8 cellular contexts compared by ENCODE assay signal in the genomic region with DNA sequence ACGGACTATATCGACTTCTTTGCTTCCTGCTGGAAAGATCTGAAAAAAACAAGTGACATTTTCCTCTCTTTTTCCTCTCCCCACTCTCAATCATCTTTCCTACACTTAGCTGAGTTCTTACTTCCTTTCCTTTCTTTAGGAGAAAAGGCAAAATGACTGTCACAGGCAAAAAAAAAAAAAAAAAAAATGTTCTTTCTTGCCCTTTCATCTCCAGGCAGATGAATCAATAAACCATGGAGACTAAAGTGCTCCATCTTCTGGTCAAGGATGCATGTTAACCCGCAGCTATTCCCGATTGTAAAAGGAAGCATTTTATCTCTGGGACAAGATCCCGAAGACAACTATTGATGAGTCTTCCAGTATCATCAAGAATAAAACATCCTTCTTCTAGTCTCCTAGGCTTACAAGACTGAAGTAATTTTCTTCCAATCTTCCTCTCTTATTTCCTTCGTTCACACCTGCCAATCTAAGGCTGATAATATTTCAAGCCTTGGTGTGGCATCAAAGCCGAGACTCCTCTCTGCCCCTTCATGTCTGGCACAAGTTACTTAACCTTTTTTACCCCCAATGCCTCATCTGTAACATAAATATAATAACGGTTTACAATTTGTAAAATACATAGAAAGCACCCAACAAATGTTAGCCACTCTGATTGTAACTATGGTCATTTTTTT.
DNase-seq lines count a peak whose midpoint lies in the region; ATAC-seq and TF ChIP-seq lines count a peak whose summit lies in the region.

No MANE protein-coding gene starts in this region.

- H3K4me3 ChIP-seq in CD8-positive, alpha-beta memory T cell (ENCODE audit: low read length), result no peak overlapping the region
- H3K4me3 ChIP-seq in SK-N-SH (ENCODE audit: low read depth in 2 of 2, low read length in 1 of 2), result no peak overlapping the region
- no peak overlapping the region for H3K4me3 ChIP-seq in fibroblast of villous mesenchyme (ENCODE audit: low read depth, low read length)
- H3K4me3 ChIP-seq in gastrocnemius medialis, result no peak overlapping the region

- no peak overlapping the region for H3K9ac ChIP-seq in SK-N-SH

- peak; percentile 65 for TF ChIP-seq RAD21 in SK-N-SH (IDR thresholded peaks at IDR 0.05; ENCODE audit: low read length)

- no peaks in the 10 kb centered on the region for H3K9me2 ChIP-seq in SK-N-SH

- WGBS in SK-N-SH (ENCODE audit: low lambda C conversion rate), result 48% methylated on average over 8 of the region's 8 CpGs

- H3K9me3 Mint-ChIP-seq in CD8-positive, alpha-beta memory T cell, result no peaks in the 10 kb centered on the region
- H3K9me3 Mint-ChIP-seq in HFFc6, result no peaks in the 10 kb centered on the region

- H3K27me3 Mint-ChIP-seq in CD8-positive, alpha-beta memory T cell, result peaks cover 0 to 1% of the 10 kb centered on the region in 2 donors
- H3K27me3 Mint-ChIP-seq in HFFc6 (ENCODE audit: insufficient read depth), result peaks cover 2% of the 10 kb centered on the region; the same call in 1 of the 2 replicates

- POLR2A ChIA-PET in CD8-positive, alpha-beta memory T cell (lab: Charles Lee), result interaction anchor here (0.6 kb wide), 1 partner anchor 330 kb away, joined by 4 read pairs; no protein-coding TSS in a partner anchor
- POLR2A ChIA-PET in SK-N-SH (lab: Yijun Ruan, JAX), result interaction anchor here (1.6 kb wide), 1 partner anchor 463 kb away, joined by 5 read pairs; a partner anchor contains a TSS

- no peaks in the 10 kb centered on the region for H3K79me2 ChIP-seq in SK-N-SH (ENCODE audit: insufficient read depth)

- TF ChIP-seq CTCF in HFFc6 (IDR thresholded peaks at IDR 0.05) (peak; percentile 79), SK-N-SH (IDR thresholded peaks at IDR 0.05) (peak; percentile 65), fibroblast of villous mesenchyme (IDR thresholded peaks at IDR 0.05; ENCODE audit: insufficient read depth, low read depth, low read length) (peak; percentile 66), gastrocnemius medialis (IDR thresholded peaks at IDR 0.05 in 4 of 5, conservative IDR thresholded peaks at IDR 0.05 in 1 of 5) (peak in 3 of 5 experiments; percentile 10 to 28 (median 24))

- ATAC-seq in gastrocnemius medialis (peak in 1 of 2 donors; percentile 51), HG03432 (IDR thresholded peaks at IDR 0.05; ENCODE audit: unreplicated experiment) (no peak), GM21447 (IDR thresholded peaks at IDR 0.05; ENCODE audit: unreplicated experiment) (no peak)

- peaks cover 4% of the 10 kb centered on the region for H3F3A ChIP-seq in SK-N-SH (replicated peaks; ENCODE audit: insufficient read depth)

- in situ Hi-C loops in gastrocnemius medialis (cut with MboI; ENCODE audit: low sequenced_read_pairs in 4 of 4), result no loop called here

- no peak for TF ChIP-seq POLR2A in gastrocnemius medialis (IDR thresholded peaks at IDR 0.05)

- H3K27me3 ChIP-seq in CD8-positive, alpha-beta memory T cell (ENCODE audit: insufficient read depth, low read length, poor library complexity, severe bottlenecking), result no peaks in the 10 kb centered on the region
- H3K27me3 ChIP-seq in SK-N-SH (ENCODE audit: insufficient read depth) (no peaks in the 10 kb centered on the region), gastrocnemius medialis (no peaks in the 10 kb centered on the region)

- CTCF ChIA-PET in CD8-positive, alpha-beta memory T cell (lab: Charles Lee), result interaction anchor here (1.2 kb wide), 1 partner anchor 1226 kb away, joined by 3 read pairs; no protein-coding TSS in a partner anchor
- CTCF ChIA-PET in SK-N-SH (lab: Yijun Ruan, JAX), result interaction anchor here (0.6 to 1.2 kb wide), 6 partner anchors 27 to 1242 kb away, joined by 3 to 5 read pairs (median 3); no protein-coding TSS in a partner anchor

- H3K36me3 ChIP-seq in CD8-positive, alpha-beta memory T cell (ENCODE audit: insufficient read depth, low read length), result no peaks in the 10 kb centered on the region
- H3K36me3 ChIP-seq in SK-N-SH (replicated peaks in 1 of 2; ENCODE audit: control insufficient read depth in 1 of 2, insufficient read depth in 2 of 2, low read length in 1 of 2) (no peaks in the 10 kb centered on the region), gastrocnemius medialis (no peaks in the 10 kb centered on the region)

- DNase-seq in CD8-positive, alpha-beta memory T cell, result peak in 2 of 5 donors; percentile 6 to 17
- DNase-seq in HFFc6, result peak; percentile 57
- DNase-seq in SK-N-SH, result peak; percentile 21
- DNase-seq in fibroblast of villous mesenchyme (ENCODE audit: low read depth), result peak; percentile 63
- no peak for DNase-seq in gastrocnemius medialis
- DNase-seq in activated gamma-delta T cell treated with Interleukin-2 at 50 U/mL for 16 hours, result no peak

- H3K4me2 ChIP-seq in SK-N-SH, result no peak overlapping the region

- intact Hi-C loops in gastrocnemius medialis (cut with DNase I; ENCODE audit: low total_unique reads), result loop anchor here (5.0 kb wide), 1 partner anchor 1226 kb away; no protein-coding TSS in a partner anchor

- H3K27ac Mint-ChIP-seq in CD8-positive, alpha-beta memory T cell, result peak overlapping the region in 6 of 8 donors; percentile 6 to 83 (median 24)
- peak overlapping the region; percentile 16 for H3K27ac Mint-ChIP-seq in HFFc6

- H3K4me1 ChIP-seq in CD8-positive, alpha-beta memory T cell (ENCODE audit: insufficient read depth, low read length), result no peaks in the 10 kb centered on the region
- H3K4me1 ChIP-seq in SK-N-SH (ENCODE audit: control insufficient read depth in 1 of 2, insufficient read depth in 2 of 2, low read depth in 1 of 2, low read length in 1 of 2) (no peaks in the 10 kb centered on the region), gastrocnemius medialis (no peaks in the 10 kb centered on the region)

- no peak overlapping the region for H3K4me3 Mint-ChIP-seq in CD8-positive, alpha-beta memory T cell
- H3K4me3 Mint-ChIP-seq in HFFc6, result peak overlapping the region; percentile 20; the same call in 1 of the 2 replicates

- no peaks in the 10 kb centered on the region for H3K36me3 Mint-ChIP-seq in CD8-positive, alpha-beta memory T cell
- H3K36me3 Mint-ChIP-seq in HFFc6 (ENCODE audit: low read depth), result no peaks in the 10 kb centered on the region

- no peak overlapping the region for H3K27ac ChIP-seq in CD8-positive, alpha-beta memory T cell (ENCODE audit: low read depth, low read length)
- H3K27ac ChIP-seq in SK-N-SH (ENCODE audit: low read depth in 2 of 2, low read length in 1 of 2), result no peak overlapping the region
- no peak overlapping the region for H3K27ac ChIP-seq in gastrocnemius medialis

- TF ChIP-seq EP300 in SK-N-SH (IDR thresholded peaks at IDR 0.05; ENCODE audit: borderline replicate concordance in 1 of 2, low read depth in 1 of 2, low read length in 1 of 2), result no peak

- no peaks in the 10 kb centered on the region for H3K9me3 ChIP-seq in CD8-positive, alpha-beta memory T cell (ENCODE audit: low read length)
- H3K9me3 ChIP-seq in SK-N-SH (no peaks in the 10 kb centered on the region), gastrocnemius medialis (no peaks in the 10 kb centered on the region)

- 0 out of 2 replicates have a peak overlapping the region, but pooled peaks have one; percentile 2 for H2AFZ ChIP-seq in SK-N-SH (ENCODE audit: low read depth)

- H4K20me1 ChIP-seq in SK-N-SH (ENCODE audit: insufficient read depth), result no peaks in the 10 kb centered on the region

- peaks cover 4 to 16% (median 11%) of the 10 kb centered on the region in 3 donors for H3K4me1 Mint-ChIP-seq in CD8-positive, alpha-beta memory T cell
- peaks cover 36% of the 10 kb centered on the region for H3K4me1 Mint-ChIP-seq in HFFc6 (ENCODE audit: low read depth)

TF ChIP-seq in SK-N-SH, 30 proteins besides CTCF, POLR2A, EP300 and RAD21:
- peak; percentile 49 for TF ChIP-seq SMC3 (IDR thresholded peaks at IDR 0.05; ENCODE audit: low read depth, low read length)
- TF ChIP-seq, protein P1, sequence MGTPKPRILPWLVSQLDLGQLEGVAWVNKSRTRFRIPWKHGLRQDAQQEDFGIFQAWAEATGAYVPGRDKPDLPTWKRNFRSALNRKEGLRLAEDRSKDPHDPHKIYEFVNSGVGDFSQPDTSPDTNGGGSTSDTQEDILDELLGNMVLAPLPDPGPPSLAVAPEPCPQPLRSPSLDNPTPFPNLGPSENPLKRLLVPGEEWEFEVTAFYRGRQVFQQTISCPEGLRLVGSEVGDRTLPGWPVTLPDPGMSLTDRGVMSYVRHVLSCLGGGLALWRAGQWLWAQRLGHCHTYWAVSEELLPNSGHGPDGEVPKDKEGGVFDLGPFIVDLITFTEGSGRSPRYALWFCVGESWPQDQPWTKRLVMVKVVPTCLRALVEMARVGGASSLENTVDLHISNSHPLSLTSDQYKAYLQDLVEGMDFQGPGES (IDR thresholded peaks at IDR 0.05; ENCODE audit: low read depth, low read length), result no peak

Comparison
In these comparisons a context has a peak if more than half of its experiments do, and no peak if none do; other contexts are left out.
1. DNase-seq: peak in HFFc6 (single experiment), SK-N-SH (single experiment) and fibroblast of villous mesenchyme (single experiment); none in gastrocnemius medialis (0 of 2) and activated gamma-delta T cell treated with Interleukin-2 at 50 U/mL for 16 hours (single experiment).
2. CTCF ChIP-seq: peak in every context shown above with its lines; median percentile 79 in HFFc6; 66 in fibroblast of villous mesenchyme; 65 in SK-N-SH; 24 in gastrocnemius medialis.